ENCODE assay signal across 1 cellular context in the genomic region with DNA sequence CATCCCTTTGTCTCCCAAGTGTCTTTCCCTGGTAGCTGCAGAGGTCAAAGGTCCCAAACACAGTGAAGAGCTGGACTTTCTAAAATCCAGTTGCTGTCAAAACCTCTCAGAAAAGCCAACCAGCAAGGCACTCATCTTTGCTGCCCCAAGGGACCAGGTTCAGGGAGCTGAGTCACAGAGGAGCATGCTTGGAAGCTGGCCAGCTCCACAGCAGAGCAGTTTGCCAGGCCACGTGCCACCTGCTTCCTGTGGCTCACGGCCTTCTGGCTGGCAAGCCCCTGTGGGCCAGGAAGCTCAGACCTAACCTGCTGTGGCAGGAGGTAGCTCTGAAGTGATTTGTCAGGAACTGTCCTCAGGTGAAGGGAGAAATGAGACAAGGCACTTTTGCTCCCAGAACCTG.
TF ChIP-seq lines count a peak whose summit lies in the region.

No MANE protein-coding gene starts in this region.

TF ChIP-seq in GM12878, 131 proteins besides CTCF, POLR2A, EP300 and RAD21 (continued from another document and continues in another):
- TF ChIP-seq, protein P1, sequence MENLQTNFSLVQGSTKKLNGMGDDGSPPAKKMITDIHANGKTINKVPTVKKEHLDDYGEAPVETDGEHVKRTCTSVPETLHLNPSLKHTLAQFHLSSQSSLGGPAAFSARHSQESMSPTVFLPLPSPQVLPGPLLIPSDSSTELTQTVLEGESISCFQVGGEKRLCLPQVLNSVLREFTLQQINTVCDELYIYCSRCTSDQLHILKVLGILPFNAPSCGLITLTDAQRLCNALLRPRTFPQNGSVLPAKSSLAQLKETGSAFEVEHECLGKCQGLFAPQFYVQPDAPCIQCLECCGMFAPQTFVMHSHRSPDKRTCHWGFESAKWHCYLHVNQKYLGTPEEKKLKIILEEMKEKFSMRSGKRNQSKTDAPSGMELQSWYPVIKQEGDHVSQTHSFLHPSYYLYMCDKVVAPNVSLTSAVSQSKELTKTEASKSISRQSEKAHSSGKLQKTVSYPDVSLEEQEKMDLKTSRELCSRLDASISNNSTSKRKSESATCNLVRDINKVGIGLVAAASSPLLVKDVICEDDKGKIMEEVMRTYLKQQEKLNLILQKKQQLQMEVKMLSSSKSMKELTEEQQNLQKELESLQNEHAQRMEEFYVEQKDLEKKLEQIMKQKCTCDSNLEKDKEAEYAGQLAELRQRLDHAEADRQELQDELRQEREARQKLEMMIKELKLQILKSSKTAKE (IDR thresholded peaks at IDR 0.05; ENCODE audit: low read depth, poor library complexity, severe bottlenecking), result no peak
- TF ChIP-seq BHLHE40 (IDR thresholded peaks at IDR 0.05; ENCODE audit: borderline replicate concordance in 1 of 2, low read depth in 2 of 2, low read length in 1 of 2), result peak; percentile 94 to 96
- TF ChIP-seq BCL11A (IDR thresholded peaks at IDR 0.05; ENCODE audit: low read depth, low read length), result no peak
- TF ChIP-seq, protein P2, sequence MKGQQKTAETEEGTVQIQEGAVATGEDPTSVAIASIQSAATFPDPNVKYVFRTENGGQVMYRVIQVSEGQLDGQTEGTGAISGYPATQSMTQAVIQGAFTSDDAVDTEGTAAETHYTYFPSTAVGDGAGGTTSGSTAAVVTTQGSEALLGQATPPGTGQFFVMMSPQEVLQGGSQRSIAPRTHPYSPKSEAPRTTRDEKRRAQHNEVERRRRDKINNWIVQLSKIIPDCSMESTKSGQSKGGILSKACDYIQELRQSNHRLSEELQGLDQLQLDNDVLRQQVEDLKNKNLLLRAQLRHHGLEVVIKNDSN (IDR thresholded peaks at IDR 0.05; ENCODE audit: borderline replicate concordance, extremely low read length, insufficient read depth, low read depth, low read length), result peak; percentile 63
- TF ChIP-seq, protein P3, sequence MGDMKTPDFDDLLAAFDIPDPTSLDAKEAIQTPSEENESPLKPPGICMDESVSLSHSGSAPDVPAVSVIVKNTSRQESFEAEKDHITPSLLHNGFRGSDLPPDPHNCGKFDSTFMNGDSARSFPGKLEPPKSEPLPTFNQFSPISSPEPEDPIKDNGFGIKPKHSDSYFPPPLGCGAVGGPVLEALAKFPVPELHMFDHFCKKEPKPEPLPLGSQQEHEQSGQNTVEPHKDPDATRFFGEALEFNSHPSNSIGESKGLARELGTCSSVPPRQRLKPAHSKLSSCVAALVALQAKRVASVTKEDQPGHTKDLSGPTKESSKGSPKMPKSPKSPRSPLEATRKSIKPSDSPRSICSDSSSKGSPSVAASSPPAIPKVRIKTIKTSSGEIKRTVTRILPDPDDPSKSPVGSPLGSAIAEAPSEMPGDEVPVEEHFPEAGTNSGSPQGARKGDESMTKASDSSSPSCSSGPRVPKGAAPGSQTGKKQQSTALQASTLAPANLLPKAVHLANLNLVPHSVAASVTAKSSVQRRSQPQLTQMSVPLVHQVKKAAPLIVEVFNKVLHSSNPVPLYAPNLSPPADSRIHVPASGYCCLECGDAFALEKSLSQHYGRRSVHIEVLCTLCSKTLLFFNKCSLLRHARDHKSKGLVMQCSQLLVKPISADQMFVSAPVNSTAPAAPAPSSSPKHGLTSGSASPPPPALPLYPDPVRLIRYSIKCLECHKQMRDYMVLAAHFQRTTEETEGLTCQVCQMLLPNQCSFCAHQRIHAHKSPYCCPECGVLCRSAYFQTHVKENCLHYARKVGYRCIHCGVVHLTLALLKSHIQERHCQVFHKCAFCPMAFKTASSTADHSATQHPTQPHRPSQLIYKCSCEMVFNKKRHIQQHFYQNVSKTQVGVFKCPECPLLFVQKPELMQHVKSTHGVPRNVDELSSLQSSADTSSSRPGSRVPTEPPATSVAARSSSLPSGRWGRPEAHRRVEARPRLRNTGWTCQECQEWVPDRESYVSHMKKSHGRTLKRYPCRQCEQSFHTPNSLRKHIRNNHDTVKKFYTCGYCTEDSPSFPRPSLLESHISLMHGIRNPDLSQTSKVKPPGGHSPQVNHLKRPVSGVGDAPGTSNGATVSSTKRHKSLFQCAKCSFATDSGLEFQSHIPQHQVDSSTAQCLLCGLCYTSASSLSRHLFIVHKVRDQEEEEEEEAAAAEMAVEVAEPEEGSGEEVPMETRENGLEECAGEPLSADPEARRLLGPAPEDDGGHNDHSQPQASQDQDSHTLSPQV (IDR thresholded peaks at IDR 0.05), result peak; percentile 97
- TF ChIP-seq ZNF207 (IDR thresholded peaks at IDR 0.05; ENCODE audit: borderline replicate concordance), result no peak
- TF ChIP-seq FOXM1 (IDR thresholded peaks at IDR 0.05; ENCODE audit: low read depth, low read length), result no peak
- no peak for TF ChIP-seq SPI1 (IDR thresholded peaks at IDR 0.05; ENCODE audit: borderline replicate concordance, insufficient read depth, low read depth, low read length)
- peak; percentile 62 for TF ChIP-seq NBN (IDR thresholded peaks at IDR 0.05)
- no peak for TF ChIP-seq TCF3 (IDR thresholded peaks at IDR 0.05; ENCODE audit: borderline replicate concordance, insufficient read depth, low read depth, low read length)
- TF ChIP-seq, protein P4, sequence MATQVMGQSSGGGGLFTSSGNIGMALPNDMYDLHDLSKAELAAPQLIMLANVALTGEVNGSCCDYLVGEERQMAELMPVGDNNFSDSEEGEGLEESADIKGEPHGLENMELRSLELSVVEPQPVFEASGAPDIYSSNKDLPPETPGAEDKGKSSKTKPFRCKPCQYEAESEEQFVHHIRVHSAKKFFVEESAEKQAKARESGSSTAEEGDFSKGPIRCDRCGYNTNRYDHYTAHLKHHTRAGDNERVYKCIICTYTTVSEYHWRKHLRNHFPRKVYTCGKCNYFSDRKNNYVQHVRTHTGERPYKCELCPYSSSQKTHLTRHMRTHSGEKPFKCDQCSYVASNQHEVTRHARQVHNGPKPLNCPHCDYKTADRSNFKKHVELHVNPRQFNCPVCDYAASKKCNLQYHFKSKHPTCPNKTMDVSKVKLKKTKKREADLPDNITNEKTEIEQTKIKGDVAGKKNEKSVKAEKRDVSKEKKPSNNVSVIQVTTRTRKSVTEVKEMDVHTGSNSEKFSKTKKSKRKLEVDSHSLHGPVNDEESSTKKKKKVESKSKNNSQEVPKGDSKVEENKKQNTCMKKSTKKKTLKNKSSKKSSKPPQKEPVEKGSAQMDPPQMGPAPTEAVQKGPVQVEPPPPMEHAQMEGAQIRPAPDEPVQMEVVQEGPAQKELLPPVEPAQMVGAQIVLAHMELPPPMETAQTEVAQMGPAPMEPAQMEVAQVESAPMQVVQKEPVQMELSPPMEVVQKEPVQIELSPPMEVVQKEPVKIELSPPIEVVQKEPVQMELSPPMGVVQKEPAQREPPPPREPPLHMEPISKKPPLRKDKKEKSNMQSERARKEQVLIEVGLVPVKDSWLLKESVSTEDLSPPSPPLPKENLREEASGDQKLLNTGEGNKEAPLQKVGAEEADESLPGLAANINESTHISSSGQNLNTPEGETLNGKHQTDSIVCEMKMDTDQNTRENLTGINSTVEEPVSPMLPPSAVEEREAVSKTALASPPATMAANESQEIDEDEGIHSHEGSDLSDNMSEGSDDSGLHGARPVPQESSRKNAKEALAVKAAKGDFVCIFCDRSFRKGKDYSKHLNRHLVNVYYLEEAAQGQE (IDR thresholded peaks at IDR 0.05; ENCODE audit: low read depth, low read length), result no peak
- TF ChIP-seq YY1 (IDR thresholded peaks at IDR 0.05; ENCODE audit: low read depth, low read length), result no peak
- peak; percentile 88 for TF ChIP-seq IKZF1 (conservative IDR thresholded peaks at IDR 0.05)
- TF ChIP-seq, protein P5, sequence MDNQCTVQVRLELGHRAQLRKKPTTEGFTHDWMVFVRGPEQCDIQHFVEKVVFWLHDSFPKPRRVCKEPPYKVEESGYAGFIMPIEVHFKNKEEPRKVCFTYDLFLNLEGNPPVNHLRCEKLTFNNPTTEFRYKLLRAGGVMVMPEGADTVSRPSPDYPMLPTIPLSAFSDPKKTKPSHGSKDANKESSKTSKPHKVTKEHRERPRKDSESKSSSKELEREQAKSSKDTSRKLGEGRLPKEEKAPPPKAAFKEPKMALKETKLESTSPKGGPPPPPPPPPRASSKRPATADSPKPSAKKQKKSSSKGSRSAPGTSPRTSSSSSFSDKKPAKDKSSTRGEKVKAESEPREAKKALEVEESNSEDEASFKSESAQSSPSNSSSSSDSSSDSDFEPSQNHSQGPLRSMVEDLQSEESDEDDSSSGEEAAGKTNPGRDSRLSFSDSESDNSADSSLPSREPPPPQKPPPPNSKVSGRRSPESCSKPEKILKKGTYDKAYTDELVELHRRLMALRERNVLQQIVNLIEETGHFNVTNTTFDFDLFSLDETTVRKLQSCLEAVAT (IDR thresholded peaks at IDR 0.05), result no peak
- TF ChIP-seq MTA2 (IDR thresholded peaks at IDR 0.05; ENCODE audit: low read depth), result peak; percentile 65
- TF ChIP-seq TARDBP (IDR thresholded peaks at IDR 0.05; ENCODE audit: borderline replicate concordance), result no peak
- TF ChIP-seq FOS (IDR thresholded peaks at IDR 0.05; ENCODE audit: borderline replicate concordance, extremely low read depth, insufficient read length), result no peak
- TF ChIP-seq, protein P6, sequence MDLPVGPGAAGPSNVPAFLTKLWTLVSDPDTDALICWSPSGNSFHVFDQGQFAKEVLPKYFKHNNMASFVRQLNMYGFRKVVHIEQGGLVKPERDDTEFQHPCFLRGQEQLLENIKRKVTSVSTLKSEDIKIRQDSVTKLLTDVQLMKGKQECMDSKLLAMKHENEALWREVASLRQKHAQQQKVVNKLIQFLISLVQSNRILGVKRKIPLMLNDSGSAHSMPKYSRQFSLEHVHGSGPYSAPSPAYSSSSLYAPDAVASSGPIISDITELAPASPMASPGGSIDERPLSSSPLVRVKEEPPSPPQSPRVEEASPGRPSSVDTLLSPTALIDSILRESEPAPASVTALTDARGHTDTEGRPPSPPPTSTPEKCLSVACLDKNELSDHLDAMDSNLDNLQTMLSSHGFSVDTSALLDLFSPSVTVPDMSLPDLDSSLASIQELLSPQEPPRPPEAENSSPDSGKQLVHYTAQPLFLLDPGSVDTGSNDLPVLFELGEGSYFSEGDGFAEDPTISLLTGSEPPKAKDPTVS (IDR thresholded peaks at IDR 0.05; ENCODE audit: low read depth, low read length), result no peak
- no peak for TF ChIP-seq PAX8 (IDR thresholded peaks at IDR 0.05)
- no peak for TF ChIP-seq STAT1 (conservative IDR thresholded peaks at IDR 0.05)
- peak; percentile 70 for TF ChIP-seq RAD51 (IDR thresholded peaks at IDR 0.05)
- TF ChIP-seq CREB1 (IDR thresholded peaks at IDR 0.05; ENCODE audit: low read depth), result no peak
- 0 out of 2 replicates have a peak, but pooled peaks have one; percentile 56 for TF ChIP-seq BACH1 (IDR thresholded peaks at IDR 0.05; ENCODE audit: borderline replicate concordance)
- TF ChIP-seq, protein P7, sequence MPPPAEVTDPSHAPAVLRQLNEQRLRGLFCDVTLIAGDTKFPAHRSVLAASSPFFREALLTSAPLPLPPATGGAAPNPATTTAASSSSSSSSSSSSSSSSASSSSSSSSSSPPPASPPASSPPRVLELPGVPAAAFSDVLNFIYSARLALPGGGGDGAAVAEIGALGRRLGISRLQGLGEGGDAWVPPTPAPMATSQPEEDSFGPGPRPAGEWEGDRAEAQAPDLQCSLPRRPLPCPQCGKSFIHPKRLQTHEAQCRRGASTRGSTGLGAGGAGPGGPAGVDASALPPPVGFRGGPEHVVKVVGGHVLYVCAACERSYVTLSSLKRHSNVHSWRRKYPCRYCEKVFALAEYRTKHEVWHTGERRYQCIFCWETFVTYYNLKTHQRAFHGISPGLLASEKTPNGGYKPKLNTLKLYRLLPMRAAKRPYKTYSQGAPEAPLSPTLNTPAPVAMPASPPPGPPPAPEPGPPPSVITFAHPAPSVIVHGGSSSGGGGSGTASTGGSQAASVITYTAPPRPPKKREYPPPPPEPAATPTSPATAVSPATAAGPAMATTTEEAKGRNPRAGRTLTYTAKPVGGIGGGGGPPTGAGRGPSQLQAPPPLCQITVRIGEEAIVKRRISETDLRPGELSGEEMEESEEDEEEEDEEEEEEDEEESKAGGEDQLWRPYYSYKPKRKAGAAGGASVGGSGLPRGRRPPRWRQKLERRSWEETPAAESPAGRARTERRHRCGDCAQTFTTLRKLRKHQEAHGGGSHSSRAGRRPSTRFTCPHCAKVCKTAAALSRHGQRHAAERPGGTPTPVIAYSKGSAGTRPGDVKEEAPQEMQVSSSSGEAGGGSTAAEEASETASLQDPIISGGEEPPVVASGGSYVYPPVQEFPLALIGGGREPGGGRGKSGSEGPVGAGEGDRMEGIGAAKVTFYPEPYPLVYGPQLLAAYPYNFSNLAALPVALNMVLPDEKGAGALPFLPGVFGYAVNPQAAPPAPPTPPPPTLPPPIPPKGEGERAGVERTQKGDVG (CRISPR knock-in tag; IDR thresholded peaks at IDR 0.05), result no peak
- no peak for TF ChIP-seq ZSCAN29 (IDR thresholded peaks at IDR 0.05)
- TF ChIP-seq SRF (IDR thresholded peaks at IDR 0.05; ENCODE audit: low read depth in 2 of 2, low read length in 2 of 2), result no peak
- no peak for TF ChIP-seq CEBPB (IDR thresholded peaks at IDR 0.05; ENCODE audit: borderline replicate concordance in 1 of 2, low read depth in 2 of 2, low read length in 2 of 2)
- no peak for TF ChIP-seq LARP7 (IDR thresholded peaks at IDR 0.05)
- no peak for TF ChIP-seq EZH2 (IDR thresholded peaks at IDR 0.05; ENCODE audit: borderline replicate concordance, control insufficient read depth, low read depth, low read length)
- TF ChIP-seq YBX1 (IDR thresholded peaks at IDR 0.05), result no peak
- no peak for TF ChIP-seq TCF12 (IDR thresholded peaks at IDR 0.05; ENCODE audit: low read depth, low read length)
- TF ChIP-seq CHD4 (IDR thresholded peaks at IDR 0.05), result no peak
- no peak for TF ChIP-seq TCF7 (IDR thresholded peaks at IDR 0.05; ENCODE audit: borderline replicate concordance)
- TF ChIP-seq CBFB (IDR thresholded peaks at IDR 0.05; ENCODE audit: low read depth), result no peak
- no peak for TF ChIP-seq MYC (IDR thresholded peaks at IDR 0.05; ENCODE audit: insufficient read depth, insufficient read length, insufficient replicate concordance, low read length, severe bottlenecking)
- TF ChIP-seq BRCA1 (IDR thresholded peaks at IDR 0.05; ENCODE audit: low read depth, low read length), result no peak
- TF ChIP-seq SMC3 (IDR thresholded peaks at IDR 0.05; ENCODE audit: borderline replicate concordance, low read length), result no peak
- no peak for TF ChIP-seq NFIC (IDR thresholded peaks at IDR 0.05; ENCODE audit: low read depth, low read length)
- TF ChIP-seq JUNB (IDR thresholded peaks at IDR 0.05), result no peak
- no peak for TF ChIP-seq STAT3 (IDR thresholded peaks at IDR 0.05; ENCODE audit: low read depth, low read length)
- no peak for TF ChIP-seq ZZZ3 (IDR thresholded peaks at IDR 0.05; ENCODE audit: control insufficient read depth, insufficient read length, low read depth)
- TF ChIP-seq, protein P8, sequence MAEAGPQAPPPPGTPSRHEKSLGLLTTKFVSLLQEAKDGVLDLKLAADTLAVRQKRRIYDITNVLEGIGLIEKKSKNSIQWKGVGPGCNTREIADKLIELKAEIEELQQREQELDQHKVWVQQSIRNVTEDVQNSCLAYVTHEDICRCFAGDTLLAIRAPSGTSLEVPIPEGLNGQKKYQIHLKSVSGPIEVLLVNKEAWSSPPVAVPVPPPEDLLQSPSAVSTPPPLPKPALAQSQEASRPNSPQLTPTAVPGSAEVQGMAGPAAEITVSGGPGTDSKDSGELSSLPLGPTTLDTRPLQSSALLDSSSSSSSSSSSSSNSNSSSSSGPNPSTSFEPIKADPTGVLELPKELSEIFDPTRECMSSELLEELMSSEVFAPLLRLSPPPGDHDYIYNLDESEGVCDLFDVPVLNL (IDR thresholded peaks at IDR 0.05; ENCODE audit: low read depth, low read length), result no peak
